ENCODE assay signal across 31 cellular contexts in the genomic region with DNA sequence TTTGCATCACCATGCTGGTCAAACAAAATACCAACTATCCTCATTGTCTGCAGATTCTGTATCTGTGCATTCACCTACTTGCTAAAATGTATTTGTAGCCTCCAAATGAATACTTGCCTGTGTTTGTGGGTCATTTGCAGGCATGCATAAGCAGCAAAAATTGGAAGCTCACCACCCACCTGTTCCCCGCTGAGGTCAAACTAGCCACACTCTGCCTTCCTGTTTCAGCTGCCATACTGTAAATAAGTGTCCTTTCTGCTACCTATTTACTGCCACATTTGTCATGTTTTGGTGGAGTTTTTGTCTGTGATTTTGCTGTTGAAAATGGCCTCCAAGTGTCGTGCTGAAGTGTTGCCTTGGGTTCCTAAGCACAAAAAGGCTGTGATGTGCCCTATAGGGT. TPM values are rescaled to one million over a fixed set of nuclear protein-coding genes. Genes with fewer than 3 reads are reported as not detected.
DNase-seq lines count a peak whose midpoint lies in the region; ATAC-seq, FAIRE-seq and TF ChIP-seq lines count a peak whose summit lies in the region.
"Had no signal": no experiment of that assay in that cellular context is flagged by ENCODE, and none has a peak within 500 bp of the region (broad histone marks: within the 10 kb centered on the region; RNA-seq: fewer than 3 reads in every experiment).

No MANE protein-coding gene starts in this region.

- 0% methylated on average over 2 of the region's 2 CpGs for whole genome bisulfite sequencing in GM12878 (ENCODE audit: insufficient coverage, insufficient replicate concordance, low lambda C conversion rate, missing lambda C conversion rate)

- TF ChIP-seq CTCF in GM12878 (IDR thresholded peaks at IDR 0.05 in 2 of 3, conservative IDR thresholded peaks at IDR 0.05 in 1 of 3; ENCODE audit: control insufficient read depth in 2 of 3, extremely low read depth in 1 of 3, insufficient read depth in 1 of 3, low read depth in 3 of 3, low read length in 3 of 3) (no peak), osteocyte (IDR thresholded peaks at IDR 0.05) (no peak), WTC11 (IDR thresholded peaks at IDR 0.05) (no peak)

- TF ChIP-seq EP300 in GM12878 (IDR thresholded peaks at IDR 0.05; ENCODE audit: borderline replicate concordance in 1 of 2, control insufficient read depth in 1 of 2, low read depth in 2 of 2, low read length in 2 of 2): no peak

- no peak overlapping the region for H3K27ac ChIP-seq in Karpas-422 (ENCODE audit: low read length)
- no peak overlapping the region for H3K27ac ChIP-seq in GM12878 (ENCODE audit: control insufficient read depth, insufficient read depth)
- H3K27ac ChIP-seq: BLaER1 had no signal

- H3K9ac ChIP-seq in Karpas-422 (ENCODE audit: low read length) (no peak overlapping the region), GM12878 (ENCODE audit: control insufficient read depth, insufficient read depth, low read length) (no peak overlapping the region)
- H3K9ac ChIP-seq: BLaER1 had no signal

- no peaks in the 10 kb centered on the region for H3K36me3 Mint-ChIP-seq in osteocyte (ENCODE audit: unreplicated experiment)
- H3K36me3 Mint-ChIP-seq in WTC11: no peaks in the 10 kb centered on the region
- no peaks in the 10 kb centered on the region for H3K36me3 Mint-ChIP-seq in T-cell
- H3K36me3 Mint-ChIP-seq: CD14-positive monocyte; CD4-positive, alpha-beta memory T cell; CD4-positive, CD25-positive, alpha-beta regulatory T cell had no signal

- no peak for TF ChIP-seq POLR2A in GM12878 (IDR thresholded peaks at IDR 0.05; ENCODE audit: low read depth, low read length)

- RAD21 ChIA-PET in GM12878 (lab: Charles Lee; ENCODE audit: unreplicated experiment): no interaction called here

- H3K4me3 Mint-ChIP-seq in osteocyte (ENCODE audit: unreplicated experiment) (no peak overlapping the region), WTC11 (no peak overlapping the region), T-cell (no peak overlapping the region)
- H3K4me3 Mint-ChIP-seq: CD14-positive monocyte; CD4-positive, alpha-beta memory T cell; CD4-positive, CD25-positive, alpha-beta regulatory T cell; CD8-positive, alpha-beta memory T cell had no signal

- intact Hi-C loops in GM12878 (cut with micrococcal nuclease; ENCODE audit: unreplicated experiment): no loop called here

- no peaks in the 10 kb centered on the region for H3K79me2 ChIP-seq in Karpas-422 (ENCODE audit: low read length)
- no peaks in the 10 kb centered on the region for H3K79me2 ChIP-seq in GM12878 (ENCODE audit: control insufficient read depth, insufficient read depth, low read length)

- H3K27me3 Mint-ChIP-seq in osteocyte (ENCODE audit: unreplicated experiment) (peaks cover 3% of the 10 kb centered on the region), WTC11 (ENCODE audit: low read depth) (no peaks in the 10 kb centered on the region), T-cell (peaks cover 8 to 12% of the 10 kb centered on the region in 2 donors)

- SMC1A ChIA-PET in GM12878 (lab: Charles Lee; ENCODE audit: uncharacterized antibody, unreplicated experiment): no interaction called here

- no peaks in the 10 kb centered on the region for H3K4me1 ChIP-seq in Karpas-422 (ENCODE audit: low read length)
- no peaks in the 10 kb centered on the region for H3K4me1 ChIP-seq in GM12878 (ENCODE audit: control insufficient read depth, insufficient read depth, low read length)
- H3K4me1 ChIP-seq: BE2C, BLaER1 had no signal

- H3K4me3 ChIP-seq in Karpas-422 (ENCODE audit: low read length) (no peak overlapping the region), GM12878 (no peak overlapping the region)
- H3K4me3 ChIP-seq: BLaER1 had no signal

- no peaks in the 10 kb centered on the region for H3K9me3 ChIP-seq in Karpas-422 (ENCODE audit: low read length)
- no peaks in the 10 kb centered on the region; the same call in 2 of the 3 replicates for H3K9me3 ChIP-seq in GM12878 (replicated peaks; ENCODE audit: control insufficient read depth, insufficient read depth, low read length)
- H3K9me3 ChIP-seq: BE2C, BLaER1 had no signal

- FAIRE-seq in GM12878 (lab: Jason Lieb, UNC): no peak
- FAIRE-seq: A204.1, GM12892, GM18507 had no signal

- no peaks in the 10 kb centered on the region for H3K27me3 ChIP-seq in Karpas-422 (ENCODE audit: low read length)
- no peaks in the 10 kb centered on the region for H3K27me3 ChIP-seq in GM12878 (replicated peaks in 1 of 2; ENCODE audit: control insufficient read depth in 2 of 2, insufficient read depth in 2 of 2, low read length in 1 of 2)
- H3K27me3 ChIP-seq: BE2C, BLaER1 had no signal

- H2AFZ ChIP-seq in Karpas-422 (ENCODE audit: low read length) (0 out of 2 replicates have a peak overlapping the region, but pooled peaks have one; percentile 18), GM12878 (ENCODE audit: control insufficient read depth, low read depth, low read length) (no peak overlapping the region)

- in situ Hi-C loops in GM12878 (cut with MboI): no loop called here

- POLR2A ChIA-PET in GM12878 (lab: Charles Lee): no interaction called here
- POLR2A ChIA-PET in WTC11 (lab: Charles Lee): no interaction called here
- POLR2A ChIA-PET in T-cell (lab: Charles Lee): no interaction called here

- CTCF ChIA-PET in GM12878 (lab: Yijun Ruan, JAX) (no interaction called here), WTC11 (lab: Charles Lee) (interaction anchor here (1.6 kb wide), 1 partner anchor 337 kb away, joined by 4 read pairs; no protein-coding TSS in a partner anchor), T-cell (lab: Charles Lee) (no interaction called here)

- H3K36me3 ChIP-seq in Karpas-422 (ENCODE audit: insufficient read depth, low read length) (no peaks in the 10 kb centered on the region), GM12878 (ENCODE audit: control insufficient read depth in 2 of 2, insufficient read depth in 2 of 2, low read length in 1 of 2) (no peaks in the 10 kb centered on the region)
- H3K36me3 ChIP-seq: BE2C, BLaER1 had no signal

- DNase-seq in Karpas-422 (no peak), GM12878 (ENCODE audit: low read depth, low spot score) (no peak), osteocyte (ENCODE audit: extremely low spot score, unreplicated experiment) (peak; percentile 7), WTC11 (ENCODE audit: low spot score) (no peak), mesenteric fat pad (ENCODE audit: low spot score) (no peak), T-cell (no peak)
- DNase-seq: 8988T; ACHN; BE2C; C1 segment of cervical spinal cord; CD4-positive, alpha-beta memory T cell; CD4-positive, CD25-positive, alpha-beta regulatory T cell; CD8-positive, alpha-beta memory T cell; COR-L47; DMS 273 treated with DMSO at 0.1 percent for 48 hours; DMS153; DMS79; DND-41; EL; GDM1 had no signal

- H3K27ac Mint-ChIP-seq in osteocyte (ENCODE audit: unreplicated experiment): no peak overlapping the region
- H3K27ac Mint-ChIP-seq in WTC11: no peak overlapping the region
- no peak overlapping the region for H3K27ac Mint-ChIP-seq in T-cell
- H3K27ac Mint-ChIP-seq: CD14-positive monocyte; CD4-positive, alpha-beta memory T cell; CD4-positive, CD25-positive, alpha-beta regulatory T cell had no signal

- H3K4me1 Mint-ChIP-seq in osteocyte (ENCODE audit: unreplicated experiment): no peaks in the 10 kb centered on the region
- no peaks in the 10 kb centered on the region for H3K4me1 Mint-ChIP-seq in WTC11
- no peaks in the 10 kb centered on the region for H3K4me1 Mint-ChIP-seq in T-cell
- H3K4me1 Mint-ChIP-seq: CD4-positive, alpha-beta memory T cell; CD4-positive, CD25-positive, alpha-beta regulatory T cell; CD8-positive, alpha-beta memory T cell had no signal

- ATAC-seq in GM19351 (IDR thresholded peaks at IDR 0.05; ENCODE audit: unreplicated experiment) (peak; percentile 70), GM12878 (no peak), WTC11 (no peak), HG03442 (IDR thresholded peaks at IDR 0.05; ENCODE audit: unreplicated experiment) (no peak), T-cell (replicated peaks in 1 of 4) (no peak)

- H3K4me2 ChIP-seq in Karpas-422 (ENCODE audit: low read depth, low read length, poor library complexity, severe bottlenecking): no peak overlapping the region
- H3K4me2 ChIP-seq in GM12878 (ENCODE audit: control insufficient read depth, insufficient read depth): no peak overlapping the region
- H3K4me2 ChIP-seq: BLaER1 had no signal

- no peak for TF ChIP-seq RAD21 in GM12878 (IDR thresholded peaks at IDR 0.05; ENCODE audit: insufficient read depth, low read depth, low read length)

- no peaks in the 10 kb centered on the region for H4K20me1 ChIP-seq in Karpas-422 (ENCODE audit: insufficient read depth, low read depth, low read length)
- no peaks in the 10 kb centered on the region for H4K20me1 ChIP-seq in GM12878 (ENCODE audit: control insufficient read depth, insufficient read depth)
- H4K20me1 ChIP-seq: BLaER1 had no signal

- BruUV-seq in GM12878 (replicated peaks; lab: Mats Ljungman, UMichigan): no TSS peak

- H3K9me3 Mint-ChIP-seq in osteocyte (ENCODE audit: unreplicated experiment) (no peaks in the 10 kb centered on the region), WTC11 (peaks cover 3% of the 10 kb centered on the region), T-cell (no peaks in the 10 kb centered on the region)

- H3K9me2 ChIP-seq in Karpas-422 (replicated peaks; ENCODE audit: insufficient read depth, low read length): 0 out of 2 replicates have a peak, but pooled peaks cover 4% of the 10 kb centered on the region

RNA-seq across cellular contexts. Expression of a gene that starts 50.0 kb away (rescaled TPM):
- total RNA-seq in Karpas-422 (2014; rRNA removed; shearing (Covaris generic); ENCODE audit: low replicate concordance): not detected in 2 replicates
- total RNA-seq in GM12878 (2013; cell fraction: nucleolus; rRNA removed): not detected in 2 replicates
- total RNA-seq in GM12878 (2014; rRNA removed) (not detected in 2 replicates), GM12878 (2014; rRNA removed; fragmentation: Illumina TruSeq; extraction: Trizol) (not detected in 2 replicates), GM12878 (2021) (not detected in 2 replicates), osteocyte (not detected in 2 replicates), WTC11 (2021) (not detected in 3 replicates), mesenteric fat pad (not detected), T-cell (under 1 TPM in 1 of 5 donors, not detected in 4; 0.20 TPM)
- not detected for polyA plus RNA-seq in GM12878 (2011; ENCODE audit: low read depth)
- polyA plus RNA-seq in GM12878 (2011; rRNA removed) (not detected in 2 replicates), GM12878 (2014; fragmentation: Illumina TruSeq; extraction: Trizol) (not detected in 2 replicates), GM12878 (2014; fragmentation: Nextera tagmentation; extraction: Ambion mirVana) (not detected), GM12878 (2014; rRNA removed) (not detected in 2 replicates), GM12878 (2016; fragmentation: Nextera tagmentation; extraction: Ambion mirVana) (under 1 TPM in 1 of 2 experiments, not detected in 1; 0.08 TPM)
- polyA plus RNA-seq in GM12878 (2011; cell fraction: cytosol; rRNA removed): not detected in 2 replicates
- polyA plus RNA-seq in GM12878 (2011; cell fraction: nucleus; rRNA removed): not detected in 2 replicates
- polyA plus RNA-seq in GM12878 (2012): 0.08 TPM in 1 of 2 replicates, not detected in the other
- not detected in 2 replicates for polyA minus RNA-seq in GM12878 (2011; rRNA and poly(A)+ RNA removed)
- polyA minus RNA-seq in GM12878 (2011; cell fraction: cytosol; rRNA and poly(A)+ RNA removed): not detected in 2 replicates
- polyA minus RNA-seq in GM12878 (2011; cell fraction: nucleus; rRNA and poly(A)+ RNA removed): not detected in 2 replicates
- total RNA-seq: A673; CD4-positive, alpha-beta memory T cell; CD4-positive, CD25-positive, alpha-beta regulatory T cell; CD8-positive, alpha-beta memory T cell; Daoy; G401 had no signal
- polyA plus RNA-seq: AG04450; CD14-positive monocyte; CD4-positive, alpha-beta memory T cell; CD4-positive, CD25-positive, alpha-beta regulatory T cell; CD8-positive, alpha-beta memory T cell had no signal
